Comparison of ENCODE assay signal across 1 cellular context in the genomic region with DNA sequence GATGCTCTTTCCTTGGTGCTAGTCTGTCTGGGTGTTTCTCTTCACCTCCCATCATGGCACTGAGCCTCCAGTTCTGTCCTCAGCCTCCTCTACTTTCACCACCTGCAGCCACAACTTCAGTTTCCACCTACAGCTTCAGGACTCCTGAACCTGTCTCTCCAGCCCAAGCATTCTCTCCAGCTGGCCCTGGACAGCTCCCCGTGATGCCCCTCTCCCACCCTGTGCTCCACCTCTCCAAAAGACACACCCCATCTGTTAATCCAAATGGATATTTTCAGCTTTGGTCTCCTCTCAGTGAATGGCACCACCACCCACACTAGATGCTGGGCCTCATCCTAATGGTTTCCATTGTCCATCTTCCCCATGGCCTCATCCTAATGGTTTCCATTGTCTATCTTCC.
A peak's percentile ranks its signal among the peaks of the same experiment; 100 is the strongest.
TF ChIP-seq lines count a peak whose summit lies in the region.

No MANE protein-coding gene starts in this region.

TF ChIP-seq in HEK293, 187 proteins besides CTCF, POLR2A, EP300 and RAD21 (continued from another document):
- TF ChIP-seq ZBTB10 (tag by site-specific recombination; IDR thresholded peaks at IDR 0.05) (no peak), SP7 (tag by site-specific recombination; IDR thresholded peaks at IDR 0.05) (no peak), ZSCAN30 (tag by site-specific recombination; IDR thresholded peaks at IDR 0.05) (no peak), REST (tag by site-specific recombination; IDR thresholded peaks at IDR 0.05) (peak; percentile 72), ZNF610 (tag by site-specific recombination; IDR thresholded peaks at IDR 0.05; ENCODE audit: borderline replicate concordance) (no peak)
